ENCODE assay signal across 1 cellular context in genomic region chr15:31344824-31345605, GRCh38.
TF ChIP-seq lines count a peak whose summit lies in the region.

No MANE protein-coding gene starts in this region.

TF ChIP-seq in HepG2, 621 proteins besides CTCF, POLR2A, EP300 and RAD21 (continued from another document):
- TF ChIP-seq AHDC1 (CRISPR knock-in tag; IDR thresholded peaks at IDR 0.05; ENCODE audit: borderline replicate concordance), result no peak
